ENCODE assay signal across 21 cellular contexts in the genomic region with DNA sequence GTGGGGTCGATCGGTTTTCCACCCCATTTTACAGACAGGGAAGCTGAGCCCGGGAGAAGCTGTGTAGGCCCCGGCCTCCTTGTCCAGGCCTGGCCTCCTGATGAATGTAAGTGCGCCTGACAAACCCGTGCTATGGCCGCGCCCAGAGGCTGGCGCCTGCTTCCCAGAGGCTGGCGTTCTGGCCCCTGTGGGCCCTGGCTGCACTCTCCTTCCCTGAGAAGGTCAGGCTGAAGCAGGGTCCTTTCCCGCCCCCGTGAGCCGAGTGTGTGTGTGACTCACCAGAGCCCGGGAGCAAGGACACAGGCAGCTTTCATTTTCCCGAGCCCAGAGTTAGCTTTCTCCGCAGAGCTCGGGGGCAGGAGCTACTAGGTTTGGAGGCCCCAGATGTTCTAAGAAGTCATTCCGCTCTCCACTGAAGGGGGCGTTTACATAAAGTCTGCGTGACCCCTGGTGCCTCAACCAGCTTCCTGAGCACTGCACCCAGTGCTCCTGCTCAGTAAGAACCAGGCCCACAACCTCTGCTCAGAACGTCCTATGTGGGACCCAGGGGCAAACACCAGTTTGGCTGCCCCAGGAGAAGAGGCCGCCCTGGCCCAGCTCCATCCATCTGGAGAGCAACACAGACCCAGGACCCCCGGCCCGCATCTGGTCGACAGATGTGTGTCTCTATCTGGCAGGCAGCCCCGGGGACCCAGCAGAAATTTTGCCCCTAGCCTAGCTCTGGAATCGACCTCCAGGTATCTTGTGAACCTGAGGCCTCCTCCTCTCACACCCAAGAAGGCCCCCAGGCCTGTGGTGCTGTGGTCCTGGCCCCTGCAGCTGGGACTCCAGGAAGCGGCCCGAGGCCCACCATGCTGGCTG. TPM values are rescaled to one million over a fixed set of nuclear protein-coding genes. Genes with fewer than 3 reads are reported as not detected.
DNase-seq lines count a peak whose midpoint lies in the region; TF ChIP-seq lines count a peak whose summit lies in the region.
"Had no signal": no experiment of that assay in that cellular context is flagged by ENCODE, and none has a peak within 500 bp of the region (broad histone marks: within the 10 kb centered on the region; RNA-seq: fewer than 3 reads in every experiment).

No MANE protein-coding gene starts in this region.

- H3K4me3 ChIP-seq in HFF-Myc (replicated peaks; ENCODE audit: low read depth, low read length), result no peak overlapping the region
- H3K4me3 ChIP-seq in astrocyte of the spinal cord (ENCODE audit: low read depth, low read length), result no peak overlapping the region
- no peak overlapping the region for H3K4me3 ChIP-seq in sigmoid colon
- H3K4me3 ChIP-seq: GM23338, neural progenitor cell had no signal

- in situ Hi-C loops in astrocyte of the spinal cord (cut with HindIII; ENCODE audit: low sequenced_read_pairs), result no loop called here

- no peaks in the 10 kb centered on the region for H3K9me3 ChIP-seq in sigmoid colon
- H3K9me3 ChIP-seq: breast epithelium, Caco-2 had no signal

- peaks cover 0 to 6% (median 2%) of the 10 kb centered on the region in 4 donors for H3K4me1 ChIP-seq in sigmoid colon
- H3K4me1 ChIP-seq: breast epithelium, Caco-2, neural progenitor cell had no signal

- no peaks in the 10 kb centered on the region for H3K27me3 ChIP-seq in sigmoid colon
- H3K27me3 ChIP-seq: breast epithelium, neural progenitor cell had no signal

- H3K27ac ChIP-seq in sigmoid colon, result no peak overlapping the region
- H3K27ac ChIP-seq: neural progenitor cell had no signal

- TF ChIP-seq CTCF in HFF-Myc (IDR thresholded peaks at IDR 0.05; ENCODE audit: low read depth, low read length, missing control alignments) (peak; percentile 8), astrocyte of the spinal cord (IDR thresholded peaks at IDR 0.05; ENCODE audit: low read depth, low read length) (no peak), sigmoid colon (IDR thresholded peaks at IDR 0.05) (no peak)

- TF ChIP-seq POLR2A in sigmoid colon (IDR thresholded peaks at IDR 0.05), result no peak
- no peak for TF ChIP-seq POLR2A in erythroblast (IDR thresholded peaks at IDR 0.05; ENCODE audit: low read length)

- DNase-seq in AG08396 (ENCODE audit: low spot score), result peak; percentile 58
- DNase-seq in HFF-Myc (ENCODE audit: extremely low read depth, low read depth), result peak; percentile 82
- DNase-seq in astrocyte of the spinal cord (ENCODE audit: low read depth, low spot score), result peak; percentile 49
- peak; percentile 82 for DNase-seq in islet precursor cell
- no peak for DNase-seq in sigmoid colon
- DNase-seq in DMS79 treated with DMSO at 0.1 percent for 48 hours (lab: John Stamatoyannopoulos, UW), result no peak
- no peak for DNase-seq in superior temporal gyrus (ENCODE audit: extremely low spot score)
- no peak for DNase-seq in erythroblast (lab: John Stamatoyannopoulos, UW)
- DNase-seq: activated CD4-positive, alpha-beta T cell treated with anti-CD3 and anti-CD28 coated beads, Interleukin-2, amount 10 ng/mL, durations not matched to agents 7 days and 5 days; activated naive CD4-positive, alpha-beta T cell treated with anti-CD3 and anti-CD28 coated beads for 36 hours; activated T-cell treated with anti-CD3 and anti-CD28 coated beads for 4 hours; Caco-2; GF-D8; NCI-H1436 had no signal

- 90% methylated on average over 29 of the region's 29 CpGs for WGBS in sigmoid colon, 2 donors

- H3K36me3 ChIP-seq in sigmoid colon, result peaks cover 0 to 24% (median 10%) of the 10 kb centered on the region in 4 donors
- H3K36me3 ChIP-seq: breast epithelium, neural progenitor cell had no signal

- TF ChIP-seq EP300 in sigmoid colon (IDR thresholded peaks at IDR 0.05), result no peak

- intact Hi-C loops in sigmoid colon (cut with DNase I), result no loop called here

RNA-seq across cellular contexts. Expression of a gene that starts 13.6 kb away (rescaled TPM):
- total RNA-seq in sigmoid colon, result 10 to 100 TPM in 2 of 4 donors, 1 to 10 TPM in 2; 7.1 to 17.4 (median 10.4) TPM
- polyA plus RNA-seq in sigmoid colon, result 10 to 100 TPM in 1 of 3 donors, 1 to 10 TPM in 2; 1.8 to 18.7 (median 4.6) TPM

RNA-seq across cellular contexts. Expression of a gene that starts 45.6 kb away (rescaled TPM):
- not detected for total RNA-seq in sigmoid colon
- polyA plus RNA-seq in sigmoid colon, result not detected
- total RNA-seq: activated CD4-positive, alpha-beta T cell treated with anti-CD3 and anti-CD28 coated beads, Interleukin-2, amount 10 ng/mL, durations not matched to agents 7 days and 5 days; activated naive CD4-positive, alpha-beta T cell treated with anti-CD3 and anti-CD28 coated beads for 36 hours; breast epithelium; Caco-2; dermis microvascular lymphatic vessel endothelial cell; esophagus mucosa; GM23338; LHCN-M2; renal cortical epithelial cell had no signal
- polyA plus RNA-seq: GM23338 had no signal

Comparison
In these comparisons a context has a peak if more than half of its experiments do, and no peak if none do; other contexts are left out.
1. DNase-seq: peak in AG08396 (single experiment), HFF-Myc (single experiment), astrocyte of the spinal cord (single experiment) and islet precursor cell (single experiment); none in sigmoid colon (single experiment), DMS79 treated with DMSO at 0.1 percent for 48 hours (single experiment), superior temporal gyrus (single experiment) and erythroblast (0 of 2).